Comparison of ENCODE assay signal across 26 cellular contexts in the genomic region with DNA sequence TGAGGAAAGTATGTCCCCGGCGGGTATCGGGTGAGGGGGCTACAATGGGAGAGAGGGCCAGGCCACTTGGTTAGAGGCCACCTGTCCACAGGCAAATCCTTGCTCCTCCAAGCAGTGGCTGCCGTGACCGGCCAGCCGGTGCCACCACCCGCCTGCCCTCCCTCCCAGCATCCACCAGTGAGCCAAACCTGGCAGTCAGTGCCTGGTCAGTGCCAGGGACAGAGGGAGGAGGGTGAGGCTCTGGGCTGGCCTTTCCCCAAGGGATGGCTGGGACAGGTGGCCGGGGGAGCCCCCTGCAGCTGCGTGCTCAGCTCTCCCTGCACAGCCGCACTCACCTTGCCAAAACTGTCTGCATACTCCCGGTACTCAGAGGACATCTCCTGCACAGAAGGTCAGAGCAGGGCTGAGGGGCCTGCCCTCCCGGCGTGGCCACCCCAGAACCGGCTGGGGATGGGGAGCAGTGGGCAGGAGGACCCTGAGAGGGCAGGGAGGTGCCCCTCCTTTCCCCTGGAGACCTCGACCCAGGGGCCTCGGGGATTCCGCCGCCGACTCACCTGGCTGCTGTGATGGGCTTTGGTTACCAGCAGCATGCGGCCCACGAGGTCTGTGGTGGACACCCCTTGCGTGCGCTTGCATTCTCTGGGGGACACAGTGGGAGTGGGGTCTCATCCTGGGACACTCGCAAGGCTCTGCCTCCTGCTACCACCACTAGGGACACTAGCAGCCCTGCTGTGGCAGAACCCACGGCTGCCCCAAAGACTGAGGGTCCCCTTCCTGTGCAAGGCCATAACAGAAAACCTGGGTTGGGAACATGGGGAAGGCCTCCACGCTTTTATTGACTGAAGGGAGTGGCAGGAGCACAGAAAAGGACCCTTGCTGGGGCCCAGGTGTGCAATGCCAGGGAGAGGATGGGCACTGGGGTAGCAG. TPM values are rescaled to one million over a fixed set of nuclear protein-coding genes. Genes with fewer than 3 reads are reported as not detected.
DNase-seq lines count a peak whose midpoint lies in the region; ATAC-seq, FAIRE-seq and TF ChIP-seq lines count a peak whose summit lies in the region.
"Had no signal": no experiment of that assay in that cellular context is flagged by ENCODE, and none has a peak within 500 bp of the region (broad histone marks: within the 10 kb centered on the region; RNA-seq: fewer than 3 reads in every experiment).

No MANE protein-coding gene starts in this region.

- H3K27me3 ChIP-seq in SK-N-SH (ENCODE audit: insufficient read depth) = no peaks in the 10 kb centered on the region
- H3K27me3 ChIP-seq in transverse colon = peaks cover 8% of the 10 kb centered on the region
- H3K27me3 ChIP-seq: ascending aorta, MG63 had no signal

- no peak overlapping the region for H3K9ac ChIP-seq in SK-N-SH

- H3K36me3 ChIP-seq in SK-N-SH (replicated peaks in 1 of 2; ENCODE audit: control insufficient read depth in 1 of 2, insufficient read depth in 2 of 2, low read length in 1 of 2) (peaks cover 14 to 58% of the 10 kb centered on the region in 2 experiments), OCI-LY7 (ENCODE audit: insufficient read depth, low read length) (peaks cover 40% of the 10 kb centered on the region; the same call in 1 of the 2 replicates), transverse colon (no peaks in the 10 kb centered on the region)

- POLR2A ChIA-PET in SK-N-SH (lab: Yijun Ruan, JAX) (no interaction called here), OCI-LY7 (lab: Charles Lee) (no interaction called here)

- WGBS in SK-N-SH (ENCODE audit: low lambda C conversion rate) = 93% methylated on average over 22 of the region's 26 CpGs
- 91% methylated on average over 18 of the region's 26 CpGs; no CpG with 5 or more reads in 1 of the 2 donors for WGBS in transverse colon (ENCODE audit: low coverage in 1 of 2), 2 donors

- H3K4me3 ChIP-seq in SK-N-SH (ENCODE audit: low read depth in 2 of 2, low read length in 1 of 2) (no peak overlapping the region), OCI-LY7 (ENCODE audit: low read depth, low read length, poor library complexity, severe bottlenecking) (no peak overlapping the region), epithelial cell of proximal tubule (ENCODE audit: low read depth, low read length) (no peak overlapping the region), transverse colon (no peak overlapping the region)
- H3K4me3 ChIP-seq: ascending aorta, lung, MG63 had no signal

- CTCF ChIA-PET in SK-N-SH (lab: Yijun Ruan, JAX) (interaction anchor here (1.0 to 2.2 kb wide), 6 partner anchors 18 to 123 kb away, joined by 3 to 7 read pairs (median 4); partner anchors contain the start of gene MAFG), OCI-LY7 (lab: Charles Lee; ENCODE audit: unreplicated experiment) (no interaction called here)

- no TSS peak for BruUV-seq in OCI-LY7 (replicated peaks; lab: Mats Ljungman, UMichigan)

- DNase-seq in SK-N-SH (no peak), OCI-LY7 (ENCODE audit: low spot score) (no peak), epithelial cell of proximal tubule (ENCODE audit: low read depth) (no peak), posterior vena cava (ENCODE audit: low spot score) (no peak), transverse colon (no peak), NCI-H226 (no peak), GM19239 (ENCODE audit: insufficient read length, low spot score) (no peak)
- DNase-seq: AML-193; DND-41; effector CD4-positive, alpha-beta T cell; IMR-90; MG63; NCI-H1436; NCI-H526 treated with DMSO at 0.1 percent for 48 hours; nucleus accumbens; OCI-M1; SHP77 treated with DMSO at 0.1 percent for 48 hours; stimulated activated CD4-positive, alpha-beta T cell treated with anti-CD3 and anti-CD28 coated beads, Interleukin-4, amount 100 ng/mL, for 1 hour; stimulated activated naive CD4-positive, alpha-beta T cell had no signal

- peaks cover 8 to 15% of the 10 kb centered on the region in 2 experiments; a peak in 2 of 4 replicates for H3K4me1 ChIP-seq in SK-N-SH (ENCODE audit: control insufficient read depth in 1 of 2, insufficient read depth in 2 of 2, low read depth in 1 of 2, low read length in 1 of 2)
- peaks cover 15% of the 10 kb centered on the region for H3K4me1 ChIP-seq in OCI-LY7 (ENCODE audit: insufficient read depth, low read length, poor library complexity, severe bottlenecking)
- peaks cover 12 to 22% (median 19%) of the 10 kb centered on the region in 4 donors for H3K4me1 ChIP-seq in transverse colon

- TF ChIP-seq EP300 in SK-N-SH (IDR thresholded peaks at IDR 0.05; ENCODE audit: borderline replicate concordance in 1 of 2, low read depth in 1 of 2, low read length in 1 of 2) (no peak), transverse colon (IDR thresholded peaks at IDR 0.05; ENCODE audit: low read depth) (no peak)

- in situ Hi-C loops in transverse colon (cut with MboI; ENCODE audit: low pct_ligation_motif_present in 1 of 4, low pct_unique_long_range_greater_than_20kb in 1 of 4, low sequenced_read_pairs in 3 of 4) = no loop called here

- H3K27ac ChIP-seq in SK-N-SH (ENCODE audit: low read depth in 2 of 2, low read length in 1 of 2) = no peak overlapping the region
- H3K27ac ChIP-seq in OCI-LY7 (ENCODE audit: low read depth, low read length, poor library complexity, severe bottlenecking) = no peak overlapping the region
- H3K27ac ChIP-seq in transverse colon = no peak overlapping the region
- H3K27ac ChIP-seq: ascending aorta had no signal

- no peak for TF ChIP-seq POLR2A in transverse colon (IDR thresholded peaks at IDR 0.05)

- peaks cover 10% of the 10 kb centered on the region for H4K20me1 ChIP-seq in SK-N-SH (ENCODE audit: insufficient read depth)
- H4K20me1 ChIP-seq in OCI-LY7 (ENCODE audit: insufficient read depth, low read length) = no peaks in the 10 kb centered on the region; the same call in 1 of the 2 replicates

- no peak for TF ChIP-seq RAD21 in SK-N-SH (IDR thresholded peaks at IDR 0.05; ENCODE audit: low read length)

- intact Hi-C loops in OCI-LY7 (cut with micrococcal nuclease; ENCODE audit: unreplicated experiment) (no loop called here), posterior vena cava (cut with DNase I) (no loop called here), transverse colon (cut with DNase I; ENCODE audit: low total_unique reads) (no loop called here)

- no peak overlapping the region for H3K4me2 ChIP-seq in SK-N-SH
- no peak overlapping the region for H3K4me2 ChIP-seq in OCI-LY7 (ENCODE audit: low read length)

- no peak for ATAC-seq in SK-N-SH treated with all-trans-retinoic acid at 6 μM for 48 hours
- ATAC-seq: activated naive CD4-positive, alpha-beta T cell treated with anti-CD3 and anti-CD28 coated beads, Interleukin-2, amount 50 U/mL, for 72 hours; activated T-helper 17 cell treated with anti-CD3 and anti-CD28 coated beads, Interleukin-2, amount 50 U/mL, for 72 hours; esophagus mucosa had no signal

- peaks cover 7% of the 10 kb centered on the region; the same call in 1 of the 2 replicates for H3K79me2 ChIP-seq in SK-N-SH (ENCODE audit: insufficient read depth)
- peaks cover 5% of the 10 kb centered on the region; the same call in 1 of the 2 replicates for H3K79me2 ChIP-seq in OCI-LY7 (ENCODE audit: insufficient read depth, low read depth, low read length)

- H3K9me3 ChIP-seq in SK-N-SH (no peaks in the 10 kb centered on the region), OCI-LY7 (ENCODE audit: low read length) (no peaks in the 10 kb centered on the region), transverse colon (no peaks in the 10 kb centered on the region)
- H3K9me3 ChIP-seq: ascending aorta, MG63 had no signal

- H3F3A ChIP-seq in SK-N-SH (replicated peaks; ENCODE audit: insufficient read depth) = peaks cover 11% of the 10 kb centered on the region

- no peak overlapping the region for H2AFZ ChIP-seq in SK-N-SH (ENCODE audit: low read depth)
- no peak overlapping the region for H2AFZ ChIP-seq in OCI-LY7 (ENCODE audit: low read length)

- FAIRE-seq in GM19239 (lab: Jason Lieb, UNC) = no peak
- FAIRE-seq: keratinocyte had no signal

- H3K9me2 ChIP-seq in SK-N-SH (no peaks in the 10 kb centered on the region), OCI-LY7 (ENCODE audit: insufficient read depth, low read length) (no peaks in the 10 kb centered on the region)

- TF ChIP-seq CTCF in SK-N-SH (IDR thresholded peaks at IDR 0.05) (peak; percentile 25), OCI-LY7 (conservative IDR thresholded peaks at IDR 0.05; ENCODE audit: low read length) (peak; percentile 44), epithelial cell of proximal tubule (conservative IDR thresholded peaks at IDR 0.05; ENCODE audit: low read depth, low read length) (peak; percentile 17), transverse colon (IDR thresholded peaks at IDR 0.05) (no peak)

RNA-seq across cellular contexts. Expression of gene PCYT2, which starts 3.7 kb away (rescaled TPM):
- polyA plus RNA-seq in SK-N-SH (2012; rRNA removed) = 46.2 and 54.1 TPM in 2 replicates
- 23.8 and 36.1 TPM in 2 replicates for polyA plus RNA-seq in SK-N-SH (2012; cell fraction: cytosol; rRNA removed)
- polyA plus RNA-seq in SK-N-SH (2012; cell fraction: nucleus; rRNA removed) = 97.5 and 110 TPM in 2 replicates
- total RNA-seq in OCI-LY7 (2014; rRNA removed; shearing (Covaris generic)) = 70.1 and 70.4 TPM in 2 replicates
- total RNA-seq in OCI-LY7 (2022) (104 and 108 TPM in 2 replicates), epithelial cell of proximal tubule (24.3 and 95.4 TPM in 2 replicates), posterior vena cava (10 to 100 TPM in 1 of 2 donors, 1 to 10 TPM in 1; 8.7 to 14.9 TPM), transverse colon (100 to 1,000 TPM in 1 of 4 donors, 10 to 100 TPM in 3; 37.2 to 424 (median 77.1) TPM)

RNA-seq across cellular contexts. Expression of gene NPB, which starts 5.4 kb away (rescaled TPM):
- 0.91 and 2.4 TPM in 2 replicates for polyA plus RNA-seq in SK-N-SH (2012; rRNA removed)
- polyA plus RNA-seq in SK-N-SH (2012; cell fraction: cytosol; rRNA removed) = 1.0 and 1.9 TPM in 2 replicates
- 0.89 and 2.1 TPM in 2 replicates for polyA plus RNA-seq in SK-N-SH (2012; cell fraction: nucleus; rRNA removed)
- 3.2 and 3.9 TPM in 2 replicates for total RNA-seq in OCI-LY7 (2014; rRNA removed; shearing (Covaris generic))
- total RNA-seq in OCI-LY7 (2022) = 2.5 and 2.8 TPM in 2 replicates
- total RNA-seq in epithelial cell of proximal tubule = 0.58 and 2.6 TPM in 2 replicates
- under 1 TPM; 0.29 to 0.46 TPM for total RNA-seq in posterior vena cava
- total RNA-seq in transverse colon = under 1 TPM in 1 of 4 donors, not detected in 3; 0.41 TPM
- total RNA-seq: IMR-90 had no signal
- polyA plus RNA-seq: keratinocyte had no signal

RNA-seq across cellular contexts. Expression of gene SIRT7, which starts 10.5 kb away (rescaled TPM):
- 32.6 and 34.1 TPM in 2 replicates for polyA plus RNA-seq in SK-N-SH (2012; rRNA removed)
- polyA plus RNA-seq in SK-N-SH (2012; cell fraction: cytosol; rRNA removed) = 10.3 and 12.3 TPM in 2 replicates
- polyA plus RNA-seq in SK-N-SH (2012; cell fraction: nucleus; rRNA removed) = 182 and 254 TPM in 2 replicates
- total RNA-seq in OCI-LY7 (2014; rRNA removed; shearing (Covaris generic)) = 43.3 and 49.1 TPM in 2 replicates
- 57.6 and 69.3 TPM in 2 replicates for total RNA-seq in OCI-LY7 (2022)
- 28.5 and 38.1 TPM in 2 replicates for total RNA-seq in epithelial cell of proximal tubule
- total RNA-seq in posterior vena cava = 10 to 100 TPM; 11.8 to 13.1 TPM
- total RNA-seq in transverse colon = 100 to 1,000 TPM in 2 of 4 donors, 10 to 100 TPM in 2; 76.5 to 315 (median 172) TPM

RNA-seq across cellular contexts. Expression of gene ANAPC11, which starts 16.0 kb away (rescaled TPM):
- 1,022 and 1,275 TPM in 2 replicates for polyA plus RNA-seq in SK-N-SH (2012; rRNA removed)
- polyA plus RNA-seq in SK-N-SH (2012; cell fraction: cytosol; rRNA removed) = 764 and 988 TPM in 2 replicates
- 313 and 563 TPM in 2 replicates for polyA plus RNA-seq in SK-N-SH (2012; cell fraction: nucleus; rRNA removed)
- 265 and 315 TPM in 2 replicates for total RNA-seq in OCI-LY7 (2014; rRNA removed; shearing (Covaris generic))
- total RNA-seq in OCI-LY7 (2022) (225 and 227 TPM in 2 replicates), epithelial cell of proximal tubule (280 and 313 TPM in 2 replicates), posterior vena cava (10 to 100 TPM; 73.3 to 84.8 TPM), transverse colon (100 to 1,000 TPM in 1 of 4 donors, 10 to 100 TPM in 3; 56.7 to 126 (median 86.6) TPM)

RNA-seq across cellular contexts. Expression of gene ALYREF, which starts 16.1 kb away (rescaled TPM):
- polyA plus RNA-seq in SK-N-SH (2012; rRNA removed) = 176 and 269 TPM in 2 replicates
- 159 and 175 TPM in 2 replicates for polyA plus RNA-seq in SK-N-SH (2012; cell fraction: cytosol; rRNA removed)
- 164 and 238 TPM in 2 replicates for polyA plus RNA-seq in SK-N-SH (2012; cell fraction: nucleus; rRNA removed)
- 474 and 621 TPM in 2 replicates for total RNA-seq in OCI-LY7 (2014; rRNA removed; shearing (Covaris generic))
- total RNA-seq in OCI-LY7 (2022) (377 and 431 TPM in 2 replicates), epithelial cell of proximal tubule (179 and 367 TPM in 2 replicates), posterior vena cava (10 to 100 TPM; 34.3 to 36.3 TPM), transverse colon (10 to 100 TPM; 23.1 to 47.7 (median 36.7) TPM)

Comparison
In these comparisons a context has a peak if more than half of its experiments do, and no peak if none do; other contexts are left out.
1. CTCF ChIP-seq: peak in SK-N-SH (single experiment), OCI-LY7 (single experiment) and epithelial cell of proximal tubule (single experiment); none in transverse colon (0 of 5).